Comparison of ENCODE assay signal across 17 cellular contexts in the genomic region with DNA sequence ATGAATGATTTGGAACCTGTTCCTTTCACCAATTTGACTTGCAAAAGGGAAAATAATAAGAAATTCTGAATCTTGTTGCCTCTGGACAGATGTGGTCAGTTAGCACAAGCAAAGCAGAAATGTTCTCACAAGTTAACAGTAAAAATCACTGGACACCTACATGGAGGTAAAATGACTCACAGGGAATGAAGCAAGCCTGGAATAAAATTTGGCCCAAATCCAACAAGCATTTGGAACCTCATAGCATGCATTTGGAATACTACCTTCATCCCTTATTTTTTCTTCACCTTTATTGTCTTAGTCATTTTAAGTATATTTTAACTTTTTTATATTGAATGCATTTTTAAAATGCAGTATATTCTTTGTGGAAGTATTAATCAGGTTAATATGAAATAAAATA.
DNase-seq lines count a peak whose midpoint lies in the region; ATAC-seq and TF ChIP-seq lines count a peak whose summit lies in the region.
"Had no signal": no experiment of that assay in that cellular context is flagged by ENCODE, and none has a peak within 500 bp of the region (broad histone marks: within the 10 kb centered on the region; RNA-seq: fewer than 3 reads in every experiment).

No MANE protein-coding gene starts in this region.

- H3K4me1 ChIP-seq in foreskin keratinocyte: peaks cover 32% of the 10 kb centered on the region
- H3K4me1 ChIP-seq: BLaER1 had no signal

- in situ Hi-C loops in astrocyte of the cerebellum (cut with HindIII; ENCODE audit: low sequenced_read_pairs): no loop called here

- intact Hi-C loops in left colon (cut with DNase I, micrococcal nuclease): no loop called here

- no peak overlapping the region for H3K27ac ChIP-seq in foreskin keratinocyte
- H3K27ac ChIP-seq: BLaER1, heart left ventricle, neural progenitor cell had no signal

- DNase-seq in H4 (ENCODE audit: low spot score): peak; percentile 11
- DNase-seq in NCI-H1694 (lab: John Stamatoyannopoulos, UW): peak; percentile 47
- peak; percentile 28 for DNase-seq in astrocyte of the cerebellum (ENCODE audit: low read depth)
- peak; percentile 47 to 75 for DNase-seq in foreskin keratinocyte
- no peak for DNase-seq in left colon
- no peak for DNase-seq in NCI-H2107 treated with DMSO at 0.1 percent for 48 hours (lab: John Stamatoyannopoulos, UW; ENCODE audit: unreplicated experiment)
- DNase-seq: DMS79 treated with DMSO at 0.1 percent for 48 hours; heart left ventricle; NCI-H1048; NCI-H510A treated with DMSO at 0.1 percent for 48 hours; RPMI8226; stimulated activated naive CD8-positive, alpha-beta T cell treated with anti-CD3 and anti-CD28 coated beads, Interleukin-15, Interleukin-2, amounts not matched to agents 100 U/mL and 50 U/mL, for 24 hours; trophoblast cell had no signal

- no peak overlapping the region for H3K4me3 ChIP-seq in astrocyte of the cerebellum (ENCODE audit: low read depth, low read length)
- H3K4me3 ChIP-seq: BLaER1, heart left ventricle, neural progenitor cell had no signal

- ATAC-seq in foreskin keratinocyte (peak; percentile 40), left colon (no peak), HG02571 (IDR thresholded peaks at IDR 0.05; ENCODE audit: unreplicated experiment) (no peak)
- ATAC-seq: heart left ventricle; stimulated activated naive CD8-positive, alpha-beta T cell treated with anti-CD3 and anti-CD28 coated beads, Interleukin-15, Interleukin-2, amounts not matched to agents 100 U/mL and 50 U/mL, for 24 hours; WTC11 had no signal

- TF ChIP-seq CTCF in astrocyte of the cerebellum (IDR thresholded peaks at IDR 0.05; ENCODE audit: low read depth, low read length, missing control alignments) (no peak), foreskin keratinocyte (conservative IDR thresholded peaks at IDR 0.05) (no peak)

- no peaks in the 10 kb centered on the region for H3K27me3 ChIP-seq in foreskin keratinocyte
- H3K27me3 ChIP-seq: BLaER1, heart left ventricle, neural progenitor cell had no signal

Comparison
In these comparisons a context has a peak if more than half of its experiments do, and no peak if none do; other contexts are left out.
1. DNase-seq: peak in H4 (single experiment), NCI-H1694 (single experiment), astrocyte of the cerebellum (single experiment) and foreskin keratinocyte (2 of 2); none in left colon (0 of 2) and NCI-H2107 treated with DMSO at 0.1 percent for 48 hours (single experiment).